In the genomic region with DNA sequence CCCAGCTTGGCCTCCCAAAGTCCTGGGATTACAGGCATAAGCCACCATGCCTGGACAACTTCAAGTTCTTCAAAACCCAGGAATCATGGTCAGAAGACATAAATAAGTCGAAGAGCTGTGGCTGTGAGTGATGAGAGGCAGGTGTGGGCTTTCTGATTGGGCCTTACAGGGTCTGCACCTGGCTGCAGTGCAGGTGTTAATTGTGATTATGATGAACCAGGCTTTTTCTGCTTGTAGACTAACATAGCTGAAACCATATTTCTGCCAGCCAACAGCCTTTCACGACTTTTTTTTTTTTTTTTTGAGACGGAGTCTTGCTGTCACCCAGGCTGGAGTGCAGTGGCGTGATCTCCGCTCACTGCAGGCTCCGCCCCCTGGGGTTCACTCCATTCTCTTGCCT, we compare ENCODE assay signal across 18 cellular contexts. TPM values are rescaled to one million over a fixed set of nuclear protein-coding genes. Genes with fewer than 3 reads are reported as not detected.
DNase-seq lines count a peak whose midpoint lies in the region; ATAC-seq, FAIRE-seq and TF ChIP-seq lines count a peak whose summit lies in the region.
"Had no signal": no experiment of that assay in that cellular context is flagged by ENCODE, and none has a peak within 500 bp of the region (broad histone marks: within the 10 kb centered on the region; RNA-seq: fewer than 3 reads in every experiment).

No MANE protein-coding gene starts in this region.

- TF ChIP-seq POLR2A in K562 (conservative IDR thresholded peaks at IDR 0.05): no peak

- TF ChIP-seq RAD21 in K562 (CRISPR knock-in tag; conservative IDR thresholded peaks at IDR 0.05 in 1 of 2, IDR thresholded peaks at IDR 0.05 in 1 of 2): no peak

- intact Hi-C loops in K562 (cut with micrococcal nuclease): no loop called here
- intact Hi-C loops in left cardiac atrium (cut with DNase I): no loop called here

- H3K4me1 ChIP-seq in MM.1S (ENCODE audit: low read length) (peaks cover 7% of the 10 kb centered on the region), K562 (replicated peaks in 1 of 2; ENCODE audit: control insufficient read depth in 2 of 2, insufficient read depth in 2 of 2, low read length in 2 of 2) (no peaks in the 10 kb centered on the region; a peak in 1 of 5 replicates)

- no peaks in the 10 kb centered on the region for H3K9me1 ChIP-seq in K562 (ENCODE audit: control insufficient read depth, insufficient read depth, low read length)

- no TSS peak for BruUV-seq in K562 (replicated peaks; lab: Mats Ljungman, UMichigan)

- TF ChIP-seq CTCF in MM.1S (IDR thresholded peaks at IDR 0.05; ENCODE audit: low read length) (no peak), K562 (IDR thresholded peaks at IDR 0.05 in 2 of 3, conservative IDR thresholded peaks at IDR 0.05 in 1 of 3; ENCODE audit: insufficient read depth in 2 of 3, low read depth in 1 of 3, low read length in 3 of 3) (no peak)

- no peak for FAIRE-seq in K562 (lab: Jason Lieb, UNC)
- FAIRE-seq: G401.6, GM12891, GM18507, H54 had no signal

- H3K9me2 ChIP-seq in MM.1S (replicated peaks; ENCODE audit: insufficient read depth, low read length): no peaks in the 10 kb centered on the region

- POLR2A ChIA-PET in K562 (lab: Yijun Ruan, JAX): interaction anchor here (0.9 to 1.4 kb wide), 2 partner anchors 11 to 22 kb away, joined by 3 to 4 read pairs; no protein-coding TSS in a partner anchor

- H3K4me2 ChIP-seq in MM.1S (ENCODE audit: low read depth, low read length) (peak overlapping the region; percentile 0; the same call in 1 of the 2 replicates), K562 (ENCODE audit: insufficient read depth, low read length) (peak overlapping the region; percentile 35)

- DNase-seq in MM.1S (peak; percentile 82), NCI-H146 (lab: John Stamatoyannopoulos, UW) (peak; percentile 76), K562 (ENCODE audit: extremely low read depth in 1 of 4, low spot score in 3 of 4) (no peak), COR-L47 (lab: John Stamatoyannopoulos, UW) (no peak), left cardiac atrium (no peak)
- DNase-seq in stimulated activated naive CD4-positive, alpha-beta T cell (lab: John Stamatoyannopoulos, UW): no peak
- DNase-seq: C1 segment of cervical spinal cord; Caco-2; CD4-positive, alpha-beta memory T cell; DMS153; DND-41; GOT3; HFFc6 had no signal

- H3K9me3 ChIP-seq in MM.1S (replicated peaks; ENCODE audit: insufficient read depth, low read length) (no peaks in the 10 kb centered on the region), K562 (replicated peaks; ENCODE audit: control insufficient read depth, insufficient read depth, low read depth, low read length) (no peaks in the 10 kb centered on the region)
- H3K9me3 ChIP-seq: Caco-2, HAP-1 had no signal

- ATAC-seq in K562: peak; percentile 69; the same call in 2 of the 3 replicates
- no peak for ATAC-seq in left cardiac atrium

- H3F3A ChIP-seq in MM.1S (ENCODE audit: insufficient read depth, low read length): no peaks in the 10 kb centered on the region

- H3K4me3 ChIP-seq in MM.1S (ENCODE audit: low read length) (no peak overlapping the region), K562 (no peak overlapping the region)
- H3K4me3 ChIP-seq: HAP-1 had no signal

- no peak overlapping the region; the same call in 1 of the 2 replicates for H2AFZ ChIP-seq in MM.1S (ENCODE audit: low read length)
- 0 out of 2 replicates have a peak overlapping the region, but pooled peaks have one; percentile 1 for H2AFZ ChIP-seq in K562 (ENCODE audit: low read depth, low read length)

- no peaks in the 10 kb centered on the region for H3K79me2 ChIP-seq in MM.1S (ENCODE audit: low read length)
- no peaks in the 10 kb centered on the region for H3K79me2 ChIP-seq in K562 (ENCODE audit: control insufficient read depth, insufficient read depth, low read length)

- H3K36me3 ChIP-seq in MM.1S (replicated peaks; ENCODE audit: insufficient read depth, low read length): no peaks in the 10 kb centered on the region
- no peaks in the 10 kb centered on the region for H3K36me3 ChIP-seq in K562 (ENCODE audit: control insufficient read depth, insufficient read depth, low read length)
- H3K36me3 ChIP-seq: HAP-1 had no signal

- no peak overlapping the region for H3K9ac ChIP-seq in MM.1S (ENCODE audit: low read length)
- H3K9ac ChIP-seq in K562 (ENCODE audit: insufficient read depth in 1 of 2, low read depth in 2 of 2, low read length in 2 of 2): no peak overlapping the region

- H3K27me3 ChIP-seq in MM.1S (replicated peaks; ENCODE audit: insufficient read depth, low read length) (no peaks in the 10 kb centered on the region), K562 (ENCODE audit: control insufficient read depth in 2 of 2, insufficient read depth in 2 of 2, low read length in 2 of 2) (peaks cover 14 to 39% of the 10 kb centered on the region in 2 experiments; a peak in 4 of 5 replicates)

- H3K27ac ChIP-seq in MM.1S (ENCODE audit: low read length): peak overlapping the region; percentile 64; the same call in 1 of the 2 replicates
- H3K27ac ChIP-seq in K562 (ENCODE audit: extremely low read depth, low read depth, low read length): no peak overlapping the region

- no peak for TF ChIP-seq EP300 in K562 (IDR thresholded peaks at IDR 0.05; ENCODE audit: low read length)

- no peaks in the 10 kb centered on the region for H4K20me1 ChIP-seq in MM.1S (ENCODE audit: insufficient read depth, low read length)
- no peaks in the 10 kb centered on the region for H4K20me1 ChIP-seq in K562 (replicated peaks; ENCODE audit: control insufficient read depth, insufficient read depth, low read length)

- WGBS in K562 (ENCODE audit: insufficient coverage, low coverage, missing lambda C conversion rate): under 1% methylated on average over 6 of the region's 6 CpGs

- CTCF ChIA-PET in K562 (lab: Yijun Ruan, JAX; ENCODE audit: low intra/inter-chr PET ratio): no interaction called here

- in situ Hi-C loops in K562 (cut with MboI): no loop called here

TF ChIP-seq in K562, 482 proteins besides CTCF, POLR2A, EP300 and RAD21:
- TF ChIP-seq NFIC (IDR thresholded peaks at IDR 0.05) (no peak), GATAD2B (IDR thresholded peaks at IDR 0.05; ENCODE audit: borderline replicate concordance) (no peak), TAL1 (IDR thresholded peaks at IDR 0.05) (no peak), ZNF384 (IDR thresholded peaks at IDR 0.05; ENCODE audit: low read depth, low read length) (peak; percentile 46), ZNF354B (CRISPR knock-in tag; IDR thresholded peaks at IDR 0.05) (no peak), FOXJ2 (tag; IDR thresholded peaks at IDR 0.05) (no peak), PKNOX1 (IDR thresholded peaks at IDR 0.05) (peak; percentile 29; the same call in 1 of the 2 replicates), ZNF589 (CRISPR knock-in tag; IDR thresholded peaks at IDR 0.05; ENCODE audit: low read depth) (no peak), MTA2 (IDR thresholded peaks at IDR 0.05; ENCODE audit: low read depth) (no peak), SLC30A9 (CRISPR knock-in tag; IDR thresholded peaks at IDR 0.05) (no peak)

RNA-seq across cellular contexts. Expression of gene DTNB, which starts 14.9 kb away (rescaled TPM):
- 2.9 and 4.1 TPM in 2 replicates for total RNA-seq in K562 (2011; cell fraction: chromatin; rRNA removed; ENCODE audit: low replicate concordance)
- total RNA-seq in K562 (2011; cell fraction: nucleolus; rRNA removed): 1.3 and 1.6 TPM in 2 replicates
- total RNA-seq in K562 (2011; cell fraction: nucleoplasm; rRNA removed): 2.0 and 2.5 TPM in 2 replicates
- total RNA-seq in K562 (2014; rRNA removed): 0.12 and 0.77 TPM in 2 replicates
- 0.33 and 0.70 TPM in 2 replicates for total RNA-seq in K562 (2014; rRNA removed; fragmentation: Illumina TruSeq; extraction: Trizol)
- total RNA-seq in K562 (2015; rRNA removed; fragmentation: Illumina TruSeq; extraction: Trizol): 0.49 TPM in 1 of 2 replicates, not detected in the other
- 0.81 and 0.82 TPM in 2 replicates for total RNA-seq in K562 (2021)
- polyA plus RNA-seq in K562 (2011; rRNA removed): 1.1 and 2.0 TPM in 2 replicates
- 0.81 and 0.95 TPM in 2 replicates for polyA plus RNA-seq in K562 (2011; cell fraction: cytosol; rRNA removed)
- 0.87 and 1.4 TPM in 2 replicates for polyA plus RNA-seq in K562 (2011; cell fraction: nucleus; rRNA removed)
- 0.39 and 0.53 TPM in 2 replicates for polyA plus RNA-seq in K562 (2012)
- polyA plus RNA-seq in K562 (2014; fragmentation: Illumina TruSeq; extraction: Trizol): 0.65 and 0.75 TPM in 2 replicates
- polyA plus RNA-seq in K562 (2014; fragmentation: Nextera tagmentation; extraction: Ambion mirVana): under 1 TPM in 1 of 2 experiments, not detected in 1; 0.18 TPM
- 0.08 and 0.81 TPM in 2 replicates for polyA plus RNA-seq in K562 (2014; rRNA removed)
- 0.69 and 0.81 TPM in 2 replicates for polyA minus RNA-seq in K562 (2011; rRNA and poly(A)+ RNA removed)
- polyA minus RNA-seq in K562 (2011; cell fraction: cytosol; rRNA and poly(A)+ RNA removed): not detected in 2 replicates
- 0.44 and 0.67 TPM in 2 replicates for polyA minus RNA-seq in K562 (2011; cell fraction: nucleus; rRNA and poly(A)+ RNA removed)
- total RNA-seq in left cardiac atrium: 1 to 10 TPM; 6.1 to 7.0 TPM

Comparison
In these comparisons a context has a peak if more than half of its experiments do, and no peak if none do; other contexts are left out.
1. DNase-seq: peak in MM.1S (single experiment) and NCI-H146 (single experiment); none in K562 (0 of 4), stimulated activated naive CD4-positive, alpha-beta T cell (0 of 6), COR-L47 (single experiment) and left cardiac atrium (single experiment).